ENCODE assay signal across 18 cellular contexts in the genomic region with DNA sequence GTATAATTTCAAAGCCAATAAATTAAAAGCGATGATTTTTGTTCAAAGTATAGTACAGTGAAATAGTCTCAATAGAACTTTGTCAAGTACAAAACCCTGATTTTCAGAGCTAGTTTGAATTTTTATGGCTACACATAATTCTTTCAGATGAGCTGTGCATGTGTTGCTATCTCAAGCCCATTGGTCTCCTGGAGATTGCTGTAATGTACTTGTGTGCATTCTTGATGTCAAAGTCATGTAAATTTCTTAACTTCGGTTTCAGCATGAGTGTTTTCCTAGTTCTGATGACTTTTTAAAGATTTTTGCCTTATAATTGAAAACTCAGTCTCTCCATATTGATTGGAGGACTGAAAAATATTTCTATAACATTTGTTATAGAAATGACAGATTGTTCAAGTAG.
"Had no signal": no experiment of that assay in that cellular context is flagged by ENCODE, and none has a peak within 500 bp of the region (broad histone marks: within the 10 kb centered on the region; RNA-seq: fewer than 3 reads in every experiment).

No MANE protein-coding gene starts in this region.

- FAIRE-seq: keratinocyte had no signal

- H3K4me3 ChIP-seq: gastroesophageal sphincter, left lung, psoas muscle, right lobe of liver had no signal

- H3K36me3 Mint-ChIP-seq: activated naive CD8-positive, alpha-beta T cell; natural killer cell treated with Interleukin-12 subunit alpha and Interleukin-12 subunit beta and Interleukin-15 and Interleukin-18, amount 100 ng/mL, for 72 hours had no signal

- H3K9me3 Mint-ChIP-seq: activated B cell treated with CpG ODN at 0.5 μM for 24 hours; activated T-cell treated with anti-CD3 and anti-CD28 coated beads, Interleukin-2, amount 50 U/mL, for 4 hours; natural killer cell treated with Interleukin-12 subunit alpha and Interleukin-12 subunit beta and Interleukin-15 and Interleukin-18, amount 100 ng/mL, for 72 hours had no signal

- H3K4me3 Mint-ChIP-seq: activated B cell treated with CpG ODN at 0.5 μM for 24 hours; activated naive CD8-positive, alpha-beta T cell; activated T-cell treated with anti-CD3 and anti-CD28 coated beads, Interleukin-2, amount 50 U/mL, for 4 hours; natural killer cell treated with Interleukin-12 subunit alpha and Interleukin-12 subunit beta and Interleukin-15 and Interleukin-18, amount 100 ng/mL, for 72 hours; T-helper 17 cell had no signal

- H3K36me3 ChIP-seq: gastroesophageal sphincter, left lung, right lobe of liver had no signal

- ATAC-seq: activated T-cell treated with anti-CD3 and anti-CD28 coated beads, Interleukin-2, amount 50 U/mL, for 4 hours; gastroesophageal sphincter; left lung; natural killer cell treated with Interleukin-12 subunit alpha and Interleukin-12 subunit beta and Interleukin-15 and Interleukin-18, amount 100 ng/mL, for 72 hours; psoas muscle; right lobe of liver; T-helper 17 cell had no signal

- H3K9me3 ChIP-seq: gastroesophageal sphincter, left lung, psoas muscle, right lobe of liver had no signal

- H3K4me1 Mint-ChIP-seq: activated B cell treated with CpG ODN at 0.5 μM for 24 hours, T-helper 17 cell had no signal

- H3K27ac Mint-ChIP-seq: activated B cell treated with CpG ODN at 0.5 μM for 24 hours; activated naive CD8-positive, alpha-beta T cell; natural killer cell treated with Interleukin-12 subunit alpha and Interleukin-12 subunit beta and Interleukin-15 and Interleukin-18, amount 100 ng/mL, for 72 hours; T-helper 17 cell had no signal

- H3K27ac ChIP-seq: gastroesophageal sphincter, left lung, psoas muscle, right lobe of liver had no signal

- H3K27me3 ChIP-seq: gastroesophageal sphincter, left lung, right lobe of liver had no signal

- DNase-seq: activated B cell treated with CpG ODN at 0.5 μM for 24 hours; activated CD4-positive, alpha-beta T cell treated with anti-CD3 and anti-CD28 coated beads, Interleukin-2, amount 50 U/mL, for 4 hours; activated effector memory CD4-positive, alpha-beta T cell treated with anti-CD3 and anti-CD28 coated beads, Interleukin-2, amount 50 U/mL, for 16 hours; activated T-cell treated with anti-CD3 and anti-CD28 coated beads, Interleukin-2, amount 50 U/mL, for 4 hours; aorta; central memory CD4-positive, alpha-beta T cell; dermis blood vessel endothelial cell; erythroblast; left lung; psoas muscle; right lobe of liver; stimulated activated CD4-positive, alpha-beta T cell treated with anti-CD3 and anti-CD28 coated beads, Interleukin-12 subunit alpha, Interleukin-12 subunit beta, amount 100 ng/mL, for 4 hours; stimulated activated naive CD4-positive, alpha-beta T cell; T-helper 17 cell had no signal

- H3K27me3 Mint-ChIP-seq: activated B cell treated with CpG ODN at 0.5 μM for 24 hours had no signal

- H3K4me1 ChIP-seq: gastroesophageal sphincter, left lung, psoas muscle, right lobe of liver had no signal
